Comparison of ENCODE assay signal across 12 cellular contexts in genomic region chr7:2639994-2640830, GRCh38. TPM values are rescaled to one million over a fixed set of nuclear protein-coding genes. Genes with fewer than 3 reads are reported as not detected.
DNase-seq lines count a peak whose midpoint lies in the region; ATAC-seq, FAIRE-seq and TF ChIP-seq lines count a peak whose summit lies in the region.
"Had no signal": no experiment of that assay in that cellular context is flagged by ENCODE, and none has a peak within 500 bp of the region (broad histone marks: within the 10 kb centered on the region; RNA-seq: fewer than 3 reads in every experiment).

No MANE protein-coding gene starts in this region.

- H3K4me1 ChIP-seq in Panc1 (ENCODE audit: control insufficient read depth, insufficient read depth, low read length), result peaks cover 96% of the 10 kb centered on the region
- H3K4me1 ChIP-seq in pancreas, result peaks cover 0 to 8% (median 0%) of the 10 kb centered on the region in 3 donors

- H3K27me3 ChIP-seq in Panc1 (ENCODE audit: control insufficient read depth, insufficient read depth, low read length) (no peaks in the 10 kb centered on the region), pancreas (no peaks in the 10 kb centered on the region)

- H3K4me3 ChIP-seq in Panc1 (ENCODE audit: low read depth in 2 of 2, low read length in 2 of 2) (no peak overlapping the region), pancreas (no peak overlapping the region)

- DNase-seq in Caki2 (ENCODE audit: low read depth) (peak; percentile 81), Panc1 (ENCODE audit: low read depth, low spot score) (no peak), pancreas (peak in 4 of 6 donors; percentile 29 to 80 (median 60)), NK-92 (lab: John Stamatoyannopoulos, UW; ENCODE audit: unreplicated experiment) (no peak), NCI-H82 (lab: John Stamatoyannopoulos, UW) (no peak), NAMALWA (ENCODE audit: low spot score) (no peak), NCI-H2171 (lab: John Stamatoyannopoulos, UW) (no peak)
- DNase-seq: activated CD4-positive, alpha-beta T cell treated with anti-CD3 and anti-CD28 coated beads, Interleukin-2, amount 50 U/mL, for 48 hours; aorta; NCI-H1105 treated with DMSO at 0.1 percent for 48 hours had no signal

- POLR2A ChIA-PET in Panc1 (lab: Charles Lee), result no interaction called here

- TF ChIP-seq CTCF in Panc1 (IDR thresholded peaks at IDR 0.05) (no peak), pancreas (IDR thresholded peaks at IDR 0.05) (no peak)

- FAIRE-seq in pancreas (lab: Jason Lieb, UNC), result no peak

- in situ Hi-C loops in Caki2 (cut with HindIII; ENCODE audit: low pct_unique_long_range_greater_than_20kb, low sequenced_read_pairs) (no loop called here), Panc1 (cut with HindIII; ENCODE audit: low pct_unique_long_range_greater_than_20kb, low sequenced_read_pairs) (no loop called here)

- 76% methylated on average over 38 of the region's 38 CpGs for WGBS in pancreas, 2 donors

- ATAC-seq in Panc1 (peak; percentile 13), esophagus mucosa (peak; percentile 38), pancreas (peak; percentile 36 to 50 (median 41))

- H3K9me3 ChIP-seq in Panc1 (ENCODE audit: control insufficient read depth, insufficient read depth, low read depth, low read length), result no peaks in the 10 kb centered on the region
- H3K9me3 ChIP-seq in pancreas, result no peaks in the 10 kb centered on the region

- H3K36me3 ChIP-seq in Panc1 (ENCODE audit: control insufficient read depth, insufficient read depth, low read length) (no peaks in the 10 kb centered on the region), pancreas (no peaks in the 10 kb centered on the region)

- intact Hi-C loops in Panc1 (cut with micrococcal nuclease; ENCODE audit: unreplicated experiment) (no loop called here), pancreas (cut with DNase I) (no loop called here)

- CTCF ChIA-PET in Panc1 (lab: Charles Lee), result no interaction called here

- H3K27ac ChIP-seq in Panc1 (ENCODE audit: low read length), result peak overlapping the region; percentile 96
- H3K27ac ChIP-seq in pancreas, result peak overlapping the region in 2 of 4 donors; percentile 73 to 82
- H3K27ac ChIP-seq: C4-2B had no signal

- no TSS peak for BruUV-seq in Panc1 (replicated peaks; lab: Mats Ljungman, UMichigan)

RNA-seq across cellular contexts. Expression of gene TTYH3, which starts 8.4 kb away (rescaled TPM):
- 34.7 and 42.7 TPM in 2 replicates for total RNA-seq in Caki2 (2014; rRNA removed; shearing (Covaris generic); ENCODE audit: low replicate concordance)
- 278 TPM for total RNA-seq in Panc1 (2021; ENCODE audit: unreplicated experiment)
- 421 TPM for polyA plus RNA-seq in Panc1 (2012; ENCODE audit: insufficient read length)
- total RNA-seq in esophagus mucosa, result 11.7 TPM
- total RNA-seq in pancreas, result 10 to 100 TPM in 3 of 6 donors, 1 to 10 TPM in 3; 4.9 to 31.9 (median 8.4) TPM
- 10 to 100 TPM in 1 of 2 donors, 1 to 10 TPM in 1; 6.7 to 10.5 TPM for polyA plus RNA-seq in pancreas

RNA-seq across cellular contexts. Expression of gene AMZ1, which starts 47.8 kb away (rescaled TPM):
- not detected in 2 replicates for total RNA-seq in Caki2 (2014; rRNA removed; shearing (Covaris generic); ENCODE audit: low replicate concordance)
- total RNA-seq in Panc1 (2021; ENCODE audit: unreplicated experiment) (0.57 TPM), esophagus mucosa (0.12 TPM), pancreas (under 1 TPM in 1 of 6 donors, not detected in 5; 0.19 TPM)
- 0.91 TPM for polyA plus RNA-seq in Panc1 (2012; ENCODE audit: insufficient read length)
- polyA plus RNA-seq in pancreas, result under 1 TPM; 0.04 to 0.05 TPM

Comparison
In these comparisons a context has a peak if more than half of its experiments do, and no peak if none do; other contexts are left out.
1. DNase-seq: peak in Caki2 (single experiment) and pancreas (4 of 6); none in Panc1 (single experiment), NK-92 (single experiment), NCI-H82 (single experiment), NAMALWA (single experiment) and NCI-H2171 (single experiment).
2. Peak in every context shown above with its lines, with median percentiles within 50 percentile points of each other: ATAC-seq.